ENCODE assay signal across 9 cellular contexts in the genomic region with DNA sequence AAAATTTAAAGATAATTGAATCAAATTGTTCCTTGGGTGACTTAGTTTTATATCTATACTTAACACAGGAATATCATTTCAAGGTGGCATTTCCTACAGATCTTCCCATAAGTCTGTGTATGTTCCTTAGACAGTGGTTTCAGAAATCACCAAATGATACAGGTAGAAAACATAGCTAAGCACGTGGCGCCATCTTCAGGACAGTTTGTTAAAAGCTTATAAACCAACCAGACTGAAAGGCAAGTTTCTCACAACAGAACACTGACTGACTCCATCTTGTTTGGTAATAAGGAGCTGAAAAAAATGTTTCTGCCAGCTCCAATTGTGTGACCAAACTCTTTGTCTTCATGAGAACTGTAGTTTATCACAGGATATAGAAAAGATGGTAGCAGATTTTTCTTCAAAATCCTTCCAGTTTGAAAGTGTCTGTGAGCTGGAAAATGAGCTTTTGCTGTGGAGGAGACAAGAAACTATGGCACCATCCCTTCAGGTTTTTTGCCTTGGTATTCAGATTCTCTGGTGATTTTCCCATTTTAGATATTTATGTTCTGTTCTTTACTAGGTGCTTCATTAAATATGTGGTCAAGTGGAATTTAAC. TPM values are rescaled to one million over a fixed set of nuclear protein-coding genes. Genes with fewer than 3 reads are reported as not detected.
DNase-seq lines count a peak whose midpoint lies in the region; ATAC-seq and TF ChIP-seq lines count a peak whose summit lies in the region.
"Had no signal": no experiment of that assay in that cellular context is flagged by ENCODE, and none has a peak within 500 bp of the region (broad histone marks: within the 10 kb centered on the region; RNA-seq: fewer than 3 reads in every experiment).

No MANE protein-coding gene starts in this region.

- no peaks in the 10 kb centered on the region for H3K4me1 ChIP-seq in psoas muscle

- intact Hi-C loops in head of caudate nucleus (cut with DNase I) = loop anchor here (10.0 kb wide), 3 partner anchors 140 to 1590 kb away; no protein-coding TSS in a partner anchor
- intact Hi-C loops in psoas muscle (cut with DNase I) = loop anchor here (10.0 kb wide), 4 partner anchors 140 to 1590 kb away; no protein-coding TSS in a partner anchor

- H3K27ac ChIP-seq in psoas muscle = no peak overlapping the region
- H3K27ac ChIP-seq: skin epidermis had no signal

- peak; percentile 90 for ATAC-seq in HG02610 (IDR thresholded peaks at IDR 0.05; ENCODE audit: unreplicated experiment)
- peak in 2 of 4 donors; percentile 44 to 64 for ATAC-seq in psoas muscle
- no peak for ATAC-seq in GM19324 (IDR thresholded peaks at IDR 0.05; ENCODE audit: low FRiP score, unreplicated experiment)

- H3K27me3 ChIP-seq in psoas muscle (ENCODE audit: insufficient read depth in 3 of 3, low read length in 2 of 3) = no peaks in the 10 kb centered on the region

- H3K4me3 ChIP-seq in psoas muscle = no peak overlapping the region
- H3K4me3 ChIP-seq: skin epidermis had no signal

- H3K36me3 ChIP-seq in psoas muscle (ENCODE audit: insufficient read depth in 1 of 2, low read depth in 1 of 2) = no peaks in the 10 kb centered on the region

- no peaks in the 10 kb centered on the region for H3K9me3 ChIP-seq in psoas muscle

- peak; percentile 62 for TF ChIP-seq CTCF in psoas muscle (IDR thresholded peaks at IDR 0.05)

- 0 to 2% (median 1%) methylated on average over 2 of the region's 2 CpGs for WGBS in psoas muscle, 3 donors

- DNase-seq in GM04504 (ENCODE audit: low read depth) (peak; percentile 53), NCI-H1105 (lab: John Stamatoyannopoulos, UW) (peak; percentile 66), SK-N-DZ (ENCODE audit: low spot score) (peak; percentile 82), head of caudate nucleus (peak; percentile 19 to 91 (median 73)), psoas muscle (peak in 1 of 2 donors; percentile 50)
- peak; percentile 68 for DNase-seq in activated naive CD4-positive, alpha-beta T cell treated with anti-CD3 and anti-CD28 coated beads, Interleukin-2, amount 50 U/mL, for 16 hours

RNA-seq across cellular contexts. Expression of gene NEUROD1, which starts 34.8 kb away (rescaled TPM):
- 9.0 and 9.8 TPM in 2 replicates for polyA plus RNA-seq in SK-N-DZ (2014; cell fraction: cytosol; rRNA removed)
- 5.2 and 14.1 TPM in 2 replicates for polyA plus RNA-seq in SK-N-DZ (2014; cell fraction: nucleus; rRNA removed)
- total RNA-seq in psoas muscle = not detected
- polyA plus RNA-seq in psoas muscle = not detected

RNA-seq across cellular contexts. Expression of gene CERKL, which starts 58.2 kb away (rescaled TPM):
- polyA plus RNA-seq in SK-N-DZ (2014; cell fraction: cytosol; rRNA removed) = 3.1 and 4.5 TPM in 2 replicates
- polyA plus RNA-seq in SK-N-DZ (2014; cell fraction: nucleus; rRNA removed) = 2.2 and 4.0 TPM in 2 replicates
- not detected for total RNA-seq in psoas muscle
- not detected for polyA plus RNA-seq in psoas muscle
